ENCODE assay signal across 11 cellular contexts in genomic region chr2:12318427-12319057, GRCh38.
A peak's percentile ranks its signal among the peaks of the same experiment; 100 is the strongest.
DNase-seq lines count a peak whose midpoint lies in the region; ATAC-seq, FAIRE-seq and TF ChIP-seq lines count a peak whose summit lies in the region.
"Had no signal": no experiment of that assay in that cellular context is flagged by ENCODE, and none has a peak within 500 bp of the region (broad histone marks: within the 10 kb centered on the region; RNA-seq: fewer than 3 reads in every experiment).

No MANE protein-coding gene starts in this region.

- H2AFZ ChIP-seq in OCI-LY7 (ENCODE audit: low read length), result no peak overlapping the region
- H2AFZ ChIP-seq: neural progenitor cell had no signal

- H3K9me3 ChIP-seq in A549 (no peaks in the 10 kb centered on the region), MG63 (no peaks in the 10 kb centered on the region), mucosa of descending colon (no peaks in the 10 kb centered on the region), OCI-LY7 (ENCODE audit: low read length) (no peaks in the 10 kb centered on the region)

- no TSS peak for BruUV-seq in OCI-LY7 (replicated peaks; lab: Mats Ljungman, UMichigan)

- no peaks in the 10 kb centered on the region for H4K20me1 ChIP-seq in OCI-LY7 (ENCODE audit: insufficient read depth, low read length)

- no peaks in the 10 kb centered on the region for H3K79me2 ChIP-seq in OCI-LY7 (ENCODE audit: insufficient read depth, low read depth, low read length)

- no peak for TF ChIP-seq POLR2A in A549 (IDR thresholded peaks at IDR 0.05; ENCODE audit: low read length)

- H3K27ac ChIP-seq in A549 (no peak overlapping the region), caudate nucleus (ENCODE audit: low read depth, low read length) (peak overlapping the region; percentile 58), OCI-LY7 (ENCODE audit: low read depth, low read length, poor library complexity, severe bottlenecking) (no peak overlapping the region)
- H3K27ac ChIP-seq: neural progenitor cell had no signal

- no peaks in the 10 kb centered on the region for H3K27me3 ChIP-seq in MG63
- H3K27me3 ChIP-seq: neural progenitor cell had no signal

- CTCF ChIA-PET in A549 (lab: Yijun Ruan, JAX), result interaction anchor here (0.7 to 1.4 kb wide), 5 partner anchors 11 to 455 kb away, joined by 3 to 4 read pairs (median 3); no protein-coding TSS in a partner anchor
- CTCF ChIA-PET in OCI-LY7 (lab: Charles Lee; ENCODE audit: unreplicated experiment), result no interaction called here

- no peak for FAIRE-seq in A549 (lab: Jason Lieb, UNC)

- no peak for TF ChIP-seq CTCF in A549 (IDR thresholded peaks at IDR 0.05)
- no peak for TF ChIP-seq CTCF in mucosa of descending colon (IDR thresholded peaks at IDR 0.05)
- TF ChIP-seq CTCF in OCI-LY7 (conservative IDR thresholded peaks at IDR 0.05; ENCODE audit: low read length), result no peak

- no peak for TF ChIP-seq RAD21 in A549 (conservative IDR thresholded peaks at IDR 0.05 in 1 of 2, IDR thresholded peaks at IDR 0.05 in 1 of 2)

- DNase-seq in A549 (ENCODE audit: low read depth in 1 of 2, low spot score in 1 of 2), result no peak
- peak; percentile 91 for DNase-seq in MG63
- DNase-seq in caudate nucleus (lab: John Stamatoyannopoulos, UW), result peak in 16 of 61 donors; percentile 5 to 59 (median 22)
- peak in 2 of 3 donors; percentile 37 to 61 for DNase-seq in mucosa of descending colon
- DNase-seq in OCI-LY7 (ENCODE audit: low spot score), result no peak
- DNase-seq in NCI-H2029 (lab: John Stamatoyannopoulos, UW), result no peak
- no peak for DNase-seq in DMS 273 treated with DMSO at 0.1 percent for 48 hours (lab: John Stamatoyannopoulos, UW)
- DNase-seq in stimulated activated CD4-positive, alpha-beta T cell treated with anti-CD3 and anti-CD28 coated beads, Interleukin-15, amount 100 ng/mL, for 24 hours, result no peak
- DNase-seq: 8988T; activated naive CD8-positive, alpha-beta T cell treated with anti-CD3 and anti-CD28 coated beads, Interleukin-2, amount 50 U/mL, for 24 hours had no signal

- H3K4me2 ChIP-seq in A549, result peak overlapping the region; percentile 19; the same call in 1 of the 3 replicates
- no peak overlapping the region for H3K4me2 ChIP-seq in OCI-LY7 (ENCODE audit: low read length)
- H3K4me2 ChIP-seq: neural progenitor cell had no signal

- WGBS in A549 (ENCODE audit: missing lambda C conversion rate), result 17% methylated on average over 8 of the region's 8 CpGs

- POLR2A ChIA-PET in A549 (lab: Yijun Ruan, JAX), result no interaction called here
- POLR2A ChIA-PET in OCI-LY7 (lab: Charles Lee), result interaction anchor here (1.1 to 1.9 kb wide), 2 partner anchors 14 to 31 kb away, joined by 4 read pairs; no protein-coding TSS in a partner anchor

- ATAC-seq in A549 (no peak), mucosa of descending colon (peak; percentile 79)
- ATAC-seq: activated naive CD8-positive, alpha-beta T cell treated with anti-CD3 and anti-CD28 coated beads, Interleukin-2, amount 50 U/mL, for 24 hours had no signal

- TF ChIP-seq EP300 in A549 (IDR thresholded peaks at IDR 0.05), result no peak

- H3K4me3 ChIP-seq in A549 (no peak overlapping the region), MG63 (no peak overlapping the region), mucosa of descending colon (no peak overlapping the region), OCI-LY7 (ENCODE audit: low read depth, low read length, poor library complexity, severe bottlenecking) (no peak overlapping the region)
- H3K4me3 ChIP-seq: neural progenitor cell had no signal

- no peaks in the 10 kb centered on the region for H3K9me2 ChIP-seq in OCI-LY7 (ENCODE audit: insufficient read depth, low read length)

- intact Hi-C loops in mucosa of descending colon (cut with DNase I, micrococcal nuclease), result no loop called here
- intact Hi-C loops in OCI-LY7 (cut with micrococcal nuclease; ENCODE audit: unreplicated experiment), result no loop called here

- H3K36me3 ChIP-seq in MG63 (no peaks in the 10 kb centered on the region), mucosa of descending colon (ENCODE audit: low read depth) (no peaks in the 10 kb centered on the region), OCI-LY7 (ENCODE audit: insufficient read depth, low read length) (no peaks in the 10 kb centered on the region)
- H3K36me3 ChIP-seq: neural progenitor cell had no signal

- peaks cover 4% of the 10 kb centered on the region; the same call in 1 of the 3 replicates for H3K4me1 ChIP-seq in A549
- peaks cover 24% of the 10 kb centered on the region for H3K4me1 ChIP-seq in mucosa of descending colon (ENCODE audit: low read depth)
- no peaks in the 10 kb centered on the region for H3K4me1 ChIP-seq in OCI-LY7 (ENCODE audit: insufficient read depth, low read length, poor library complexity, severe bottlenecking)

TF ChIP-seq in A549, 52 proteins besides CTCF, POLR2A, EP300 and RAD21:
- no peak for TF ChIP-seq ZFP36 (IDR thresholded peaks at IDR 0.05; ENCODE audit: borderline replicate concordance, partially characterized antibody)
- TF ChIP-seq TP53 (CRISPR knock-in tag; IDR thresholded peaks at IDR 0.05), result no peak

Comparison
In these comparisons a context has a peak if more than half of its experiments do, and no peak if none do; other contexts are left out.
1. DNase-seq: peak in MG63 (single experiment) and mucosa of descending colon (2 of 3); none in A549 (0 of 2), OCI-LY7 (single experiment), NCI-H2029 (single experiment), DMS 273 treated with DMSO at 0.1 percent for 48 hours (single experiment) and stimulated activated CD4-positive, alpha-beta T cell treated with anti-CD3 and anti-CD28 coated beads, Interleukin-15, amount 100 ng/mL, for 24 hours (single experiment).